ENCODE assay signal across 8 cellular contexts in the genomic region with DNA sequence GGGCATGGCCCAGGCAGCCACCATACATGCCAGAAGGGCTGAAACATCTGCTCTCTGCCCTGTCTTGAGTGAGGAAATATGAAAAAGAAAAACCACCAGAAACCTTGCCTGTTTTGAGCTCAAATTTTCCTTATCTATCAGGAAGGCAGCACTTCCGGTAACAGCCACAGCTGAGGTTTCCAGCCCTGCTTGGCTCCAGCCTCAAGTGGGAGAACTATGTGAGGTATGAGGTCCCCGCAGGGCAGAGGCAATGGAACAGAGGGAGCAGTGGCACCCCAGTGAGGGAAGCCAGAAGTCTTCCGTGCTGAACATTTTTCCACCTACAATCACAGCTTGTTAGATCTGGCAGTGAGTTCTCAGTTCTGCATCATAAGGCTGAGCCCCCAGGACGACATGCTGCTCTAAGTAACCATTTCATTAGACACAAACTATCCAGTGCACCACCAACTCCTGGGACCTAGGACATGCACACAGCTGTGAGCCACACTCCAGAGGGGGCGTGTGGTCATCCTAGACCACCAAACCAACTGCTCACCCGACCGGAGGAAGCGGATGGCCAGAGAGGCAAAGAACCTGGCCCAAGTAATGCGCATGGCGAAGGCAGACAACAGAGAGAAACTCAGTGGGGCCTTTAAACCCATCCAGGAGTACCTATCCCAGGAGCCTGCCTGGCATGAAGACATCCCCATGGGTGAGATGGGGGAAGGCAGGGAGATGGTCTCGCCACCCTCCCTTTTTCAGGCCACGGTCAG. TPM values are rescaled to one million over a fixed set of nuclear protein-coding genes. Genes with fewer than 3 reads are reported as not detected.
DNase-seq lines count a peak whose midpoint lies in the region; ATAC-seq and TF ChIP-seq lines count a peak whose summit lies in the region.

No MANE protein-coding gene starts in this region.

- peaks cover 78% of the 10 kb centered on the region for H3K4me1 Mint-ChIP-seq in activated CD4-positive, alpha-beta T cell treated with anti-CD3 and anti-CD28 coated beads for 36 hours

- H3K27ac ChIP-seq in layer of hippocampus (ENCODE audit: low read depth, low read length) (peak overlapping the region; percentile 79), thyroid gland (peak overlapping the region in 2 of 3 donors; percentile 66 to 69)

- intact Hi-C loops in activated CD4-positive, alpha-beta T cell treated with anti-CD3 and anti-CD28 coated beads for 36 hours (cut with DNase I, micrococcal nuclease), result no loop called here
- intact Hi-C loops in thyroid gland (cut with DNase I), result no loop called here

- H3K9me3 Mint-ChIP-seq in activated CD4-positive, alpha-beta T cell treated with anti-CD3 and anti-CD28 coated beads for 36 hours (ENCODE audit: low read depth), result no peaks in the 10 kb centered on the region

- H3K36me3 ChIP-seq in thyroid gland, result peaks cover 76% of the 10 kb centered on the region in 2 donors

- no peak overlapping the region for H3K4me3 ChIP-seq in thyroid gland (replicated peaks in 1 of 3)

- 63 to 68% methylated on average over 11 to 12 of the region's 12 CpGs for WGBS in thyroid gland, 2 donors

- CTCF ChIA-PET in activated CD4-positive, alpha-beta T cell treated with anti-CD3 and anti-CD28 coated beads for 36 hours (lab: Charles Lee), result interaction anchor here (0.6 to 1.2 kb wide), 2 partner anchors 23 to 360 kb away, joined by 3 to 5 read pairs; a partner anchor contains a TSS

- H3K27me3 Mint-ChIP-seq in activated CD4-positive, alpha-beta T cell treated with anti-CD3 and anti-CD28 coated beads for 36 hours, result no peaks in the 10 kb centered on the region

- no peak for TF ChIP-seq CTCF in thyroid gland (IDR thresholded peaks at IDR 0.05)

- H3K9me3 ChIP-seq in thyroid gland, result no peaks in the 10 kb centered on the region

- ATAC-seq in activated CD4-positive, alpha-beta T cell treated with anti-CD3 and anti-CD28 coated beads for 36 hours, result peak; percentile 4
- ATAC-seq in GM21825 (IDR thresholded peaks at IDR 0.05; ENCODE audit: unreplicated experiment), result no peak

- POLR2A ChIA-PET in activated CD4-positive, alpha-beta T cell treated with anti-CD3 and anti-CD28 coated beads for 36 hours (lab: Charles Lee), result interaction anchor here (4.8 kb wide), 1 partner anchor 24 kb away, joined by 59 read pairs; a partner anchor contains a TSS

- peaks cover 29 to 52% of the 10 kb centered on the region in 2 donors for H3K4me1 ChIP-seq in thyroid gland

- peak; percentile 57 for DNase-seq in activated CD4-positive, alpha-beta T cell treated with anti-CD3 and anti-CD28 coated beads for 36 hours
- no peak for DNase-seq in activated CD4-positive, alpha-beta T cell treated with anti-CD3 and anti-CD28 coated beads for 1 hour
- DNase-seq in astrocyte of the hippocampus (ENCODE audit: low read depth, low spot score) (peak; percentile 96), thyroid gland (peak; percentile 75 to 81), NCI-H1092 (lab: John Stamatoyannopoulos, UW) (no peak), NCI-H1105 (lab: John Stamatoyannopoulos, UW) (no peak)

- no peaks in the 10 kb centered on the region for H3K27me3 ChIP-seq in layer of hippocampus (ENCODE audit: control insufficient read depth, insufficient read depth, low read length)
- no peaks in the 10 kb centered on the region for H3K27me3 ChIP-seq in thyroid gland

- H3K4me3 Mint-ChIP-seq in activated CD4-positive, alpha-beta T cell treated with anti-CD3 and anti-CD28 coated beads for 36 hours, result peak overlapping the region; percentile 45

- H3K27ac Mint-ChIP-seq in activated CD4-positive, alpha-beta T cell treated with anti-CD3 and anti-CD28 coated beads for 36 hours, result peak overlapping the region; percentile 88

- peaks cover 76% of the 10 kb centered on the region for H3K36me3 Mint-ChIP-seq in activated CD4-positive, alpha-beta T cell treated with anti-CD3 and anti-CD28 coated beads for 36 hours (ENCODE audit: low read depth)

- TF ChIP-seq POLR2A in thyroid gland (IDR thresholded peaks at IDR 0.05), result no peak

RNA-seq across cellular contexts. Expression of a gene that starts 22.6 kb away (rescaled TPM):
- total RNA-seq in activated CD4-positive, alpha-beta T cell treated with anti-CD3 and anti-CD28 coated beads for 36 hours, result 100 to 1,000 TPM; 308 to 354 TPM
- total RNA-seq in thyroid gland, result 100 to 1,000 TPM; 122 to 238 (median 213) TPM

Comparison
In these comparisons a context has a peak if more than half of its experiments do, and no peak if none do; other contexts are left out.
1. DNase-seq: peak in activated CD4-positive, alpha-beta T cell treated with anti-CD3 and anti-CD28 coated beads for 36 hours (single experiment), astrocyte of the hippocampus (single experiment) and thyroid gland (2 of 2); none in activated CD4-positive, alpha-beta T cell treated with anti-CD3 and anti-CD28 coated beads for 1 hour (single experiment), NCI-H1092 (single experiment) and NCI-H1105 (single experiment).